ENCODE assay signal across 1 cellular context in genomic region chr7:103996017-103996551, GRCh38.
TF ChIP-seq lines count a peak whose summit lies in the region.

No MANE protein-coding gene starts in this region.

TF ChIP-seq in K562, 482 proteins besides CTCF, POLR2A, EP300 and RAD21 (continued from another document and continues in another):
- TF ChIP-seq EHMT2 (IDR thresholded peaks at IDR 0.05) = peak; percentile 98
- peak; percentile 91 for TF ChIP-seq DACH1 (IDR thresholded peaks at IDR 0.05; ENCODE audit: partially characterized antibody)
- no peak for TF ChIP-seq FUS (optimal IDR thresholded peaks at IDR 0.05; ENCODE audit: low read depth, low read length)
- TF ChIP-seq KAT2B (IDR thresholded peaks at IDR 0.05; ENCODE audit: low read depth, low read length) = no peak
- peak; percentile 98 to 99 for TF ChIP-seq RCOR1 (IDR thresholded peaks at IDR 0.05; ENCODE audit: borderline replicate concordance in 1 of 2, low read depth in 2 of 2, low read length in 2 of 2)
- peak in 1 of 2 experiments; percentile 96; a peak in 2 of 4 replicates for TF ChIP-seq NONO (IDR thresholded peaks at IDR 0.05; ENCODE audit: low read depth in 2 of 2, low read length in 1 of 2)
- TF ChIP-seq ZBTB33 (CRISPR knock-in tag; IDR thresholded peaks at IDR 0.05) = no peak
- no peak for TF ChIP-seq CHCHD3 (CRISPR knock-in tag; IDR thresholded peaks at IDR 0.05)
- no peak for TF ChIP-seq GTF2A2 (tag; IDR thresholded peaks at IDR 0.05)
- no peak for TF ChIP-seq PHB (CRISPR knock-in tag; IDR thresholded peaks at IDR 0.05)
- peak; percentile 85; the same call in 1 of the 2 replicates for TF ChIP-seq ZBTB17 (CRISPR knock-in tag; IDR thresholded peaks at IDR 0.05)
- no peak for TF ChIP-seq ZBTB49 (CRISPR knock-in tag; IDR thresholded peaks at IDR 0.05; ENCODE audit: borderline replicate concordance)
- peak; percentile 99 to 100 for TF ChIP-seq KDM1A (IDR thresholded peaks at IDR 0.05)
- TF ChIP-seq FIP1L1 (IDR thresholded peaks at IDR 0.05; ENCODE audit: low read depth, low read length, poor library complexity, severe bottlenecking) = no peak
- 0 out of 2 replicates have a peak, but pooled peaks have one; percentile 28 for TF ChIP-seq RB1 (IDR thresholded peaks at IDR 0.05; ENCODE audit: low read depth)
- no peak for TF ChIP-seq NFYB (IDR thresholded peaks at IDR 0.05; ENCODE audit: extremely low read depth, insufficient read length)
- no peak for TF ChIP-seq ZNF165 (CRISPR knock-in tag; IDR thresholded peaks at IDR 0.05; ENCODE audit: borderline replicate concordance)
- TF ChIP-seq TEAD4 (IDR thresholded peaks at IDR 0.05; ENCODE audit: low read length) = peak; percentile 100
- no peak for TF ChIP-seq TEAD4 (CRISPR knock-in tag; IDR thresholded peaks at IDR 0.05; ENCODE audit: borderline replicate concordance)
- TF ChIP-seq ATF6 (CRISPR knock-in tag; IDR thresholded peaks at IDR 0.05) = no peak
- no peak for TF ChIP-seq HOMEZ (CRISPR knock-in tag; IDR thresholded peaks at IDR 0.05)
- no peak for TF ChIP-seq FOS (IDR thresholded peaks at IDR 0.05; ENCODE audit: extremely low read depth, insufficient read length)
- TF ChIP-seq HOXB6 (CRISPR knock-in tag; IDR thresholded peaks at IDR 0.05; ENCODE audit: borderline replicate concordance) = no peak
- no peak for TF ChIP-seq CTCFL (IDR thresholded peaks at IDR 0.05; ENCODE audit: borderline replicate concordance, insufficient read depth, low read depth, low read length, poor library complexity, severe bottlenecking)
- peak; percentile 72; the same call in 1 of the 2 replicates for TF ChIP-seq JUN (IDR thresholded peaks at IDR 0.05; ENCODE audit: borderline replicate concordance, low read depth, low read length)
- TF ChIP-seq JUN (CRISPR knock-in tag; IDR thresholded peaks at IDR 0.05; ENCODE audit: borderline replicate concordance) = no peak
- TF ChIP-seq YY1 (IDR thresholded peaks at IDR 0.05; ENCODE audit: borderline replicate concordance in 1 of 3, control insufficient read depth in 1 of 3, extremely low read depth in 1 of 3, insufficient read depth in 3 of 3, insufficient read length in 1 of 3, insufficient replicate concordance in 2 of 3, low read depth in 1 of 3, low read length in 2 of 3) = peak in 1 of 3 experiments; percentile 6
- no peak for TF ChIP-seq TRIM25 (IDR thresholded peaks at IDR 0.05; ENCODE audit: borderline replicate concordance)
- TF ChIP-seq CTBP1 (IDR thresholded peaks at IDR 0.05; ENCODE audit: borderline replicate concordance) = peak; percentile 96
- TF ChIP-seq SMAD1 (IDR thresholded peaks at IDR 0.05; ENCODE audit: low read depth, low read length, partially characterized antibody) = peak; percentile 92
- TF ChIP-seq KDM2B (CRISPR knock-in tag; IDR thresholded peaks at IDR 0.05) = no peak
- TF ChIP-seq TFAP4 (CRISPR knock-in tag; IDR thresholded peaks at IDR 0.05; ENCODE audit: borderline replicate concordance) = no peak; the same call in 1 of the 2 replicates
- TF ChIP-seq KAT8 (IDR thresholded peaks at IDR 0.05; ENCODE audit: low read depth) = no peak
- peak; percentile 53 for TF ChIP-seq GMEB1 (CRISPR knock-in tag; IDR thresholded peaks at IDR 0.05)
- TF ChIP-seq NR2F6 (CRISPR knock-in tag; IDR thresholded peaks at IDR 0.05) = 0 out of 2 replicates have a peak, but pooled peaks have one; percentile 26
- TF ChIP-seq ETV6 (IDR thresholded peaks at IDR 0.05; ENCODE audit: borderline replicate concordance in 1 of 2, low read depth in 2 of 2, low read length in 1 of 2) = peak in 1 of 2 experiments; percentile 72; a peak in 1 of 4 replicates
- TF ChIP-seq ETV6 (CRISPR knock-in tag; IDR thresholded peaks at IDR 0.05; ENCODE audit: borderline replicate concordance) = no peak
- no peak for TF ChIP-seq ZNF764 (CRISPR knock-in tag; IDR thresholded peaks at IDR 0.05; ENCODE audit: low read depth)
- TF ChIP-seq E2F8 (IDR thresholded peaks at IDR 0.05; ENCODE audit: low read depth, partially characterized antibody) = no peak
- peak; percentile 19; the same call in 1 of the 2 replicates for TF ChIP-seq C11orf30 (IDR thresholded peaks at IDR 0.05; ENCODE audit: low read depth)
- TF ChIP-seq HNRNPL (IDR thresholded peaks at IDR 0.05; ENCODE audit: low read depth, low read length) = no peak
- TF ChIP-seq NR2C1 (IDR thresholded peaks at IDR 0.05) = peak; percentile 81
- TF ChIP-seq NR2C1 (tag; IDR thresholded peaks at IDR 0.05) = peak; percentile 85
- TF ChIP-seq ZNF655 (CRISPR knock-in tag; IDR thresholded peaks at IDR 0.05) = no peak
- peak; percentile 95 for TF ChIP-seq ERF (CRISPR knock-in tag; IDR thresholded peaks at IDR 0.05)
